7 cellular contexts compared by ENCODE assay signal in genomic region chr4:133389029-133389428, GRCh38.
"Had no signal": no experiment of that assay in that cellular context is flagged by ENCODE, and none has a peak within 500 bp of the region (broad histone marks: within the 10 kb centered on the region; RNA-seq: fewer than 3 reads in every experiment).

No MANE protein-coding gene starts in this region.

- H2AFZ ChIP-seq: GM23248 had no signal

- FAIRE-seq: H54 had no signal

- H3K9ac ChIP-seq: GM23248 had no signal

- H3K4me3 ChIP-seq: GM23248 had no signal

- DNase-seq: GM23248, GOT3, H9, HCEC 1CT, KG1 had no signal

- H3K27ac ChIP-seq: GM23248, HL-60 had no signal
